1 cellular context compared by ENCODE assay signal in genomic region chr5:56025303-56025885, GRCh38.
TF ChIP-seq lines count a peak whose summit lies in the region.

No MANE protein-coding gene starts in this region.

TF ChIP-seq in HepG2, 621 proteins besides CTCF, POLR2A, EP300 and RAD21 (continued from another document and continues in another):
- TF ChIP-seq, protein P1, sequence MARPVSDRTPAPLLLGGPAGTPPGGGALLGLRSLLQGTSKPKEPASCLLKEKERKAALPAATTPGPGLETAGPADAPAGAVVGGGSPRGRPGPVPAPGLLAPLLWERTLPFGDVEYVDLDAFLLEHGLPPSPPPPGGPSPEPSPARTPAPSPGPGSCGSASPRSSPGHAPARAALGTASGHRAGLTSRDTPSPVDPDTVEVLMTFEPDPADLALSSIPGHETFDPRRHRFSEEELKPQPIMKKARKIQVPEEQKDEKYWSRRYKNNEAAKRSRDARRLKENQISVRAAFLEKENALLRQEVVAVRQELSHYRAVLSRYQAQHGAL (CRISPR knock-in tag; IDR thresholded peaks at IDR 0.05; ENCODE audit: not compliant biosample characterization) = no peak
- no peak for TF ChIP-seq ZNF646 (CRISPR knock-in tag; IDR thresholded peaks at IDR 0.05)
- TF ChIP-seq RFXANK (CRISPR knock-in tag; IDR thresholded peaks at IDR 0.05) = no peak
- TF ChIP-seq, protein P2, sequence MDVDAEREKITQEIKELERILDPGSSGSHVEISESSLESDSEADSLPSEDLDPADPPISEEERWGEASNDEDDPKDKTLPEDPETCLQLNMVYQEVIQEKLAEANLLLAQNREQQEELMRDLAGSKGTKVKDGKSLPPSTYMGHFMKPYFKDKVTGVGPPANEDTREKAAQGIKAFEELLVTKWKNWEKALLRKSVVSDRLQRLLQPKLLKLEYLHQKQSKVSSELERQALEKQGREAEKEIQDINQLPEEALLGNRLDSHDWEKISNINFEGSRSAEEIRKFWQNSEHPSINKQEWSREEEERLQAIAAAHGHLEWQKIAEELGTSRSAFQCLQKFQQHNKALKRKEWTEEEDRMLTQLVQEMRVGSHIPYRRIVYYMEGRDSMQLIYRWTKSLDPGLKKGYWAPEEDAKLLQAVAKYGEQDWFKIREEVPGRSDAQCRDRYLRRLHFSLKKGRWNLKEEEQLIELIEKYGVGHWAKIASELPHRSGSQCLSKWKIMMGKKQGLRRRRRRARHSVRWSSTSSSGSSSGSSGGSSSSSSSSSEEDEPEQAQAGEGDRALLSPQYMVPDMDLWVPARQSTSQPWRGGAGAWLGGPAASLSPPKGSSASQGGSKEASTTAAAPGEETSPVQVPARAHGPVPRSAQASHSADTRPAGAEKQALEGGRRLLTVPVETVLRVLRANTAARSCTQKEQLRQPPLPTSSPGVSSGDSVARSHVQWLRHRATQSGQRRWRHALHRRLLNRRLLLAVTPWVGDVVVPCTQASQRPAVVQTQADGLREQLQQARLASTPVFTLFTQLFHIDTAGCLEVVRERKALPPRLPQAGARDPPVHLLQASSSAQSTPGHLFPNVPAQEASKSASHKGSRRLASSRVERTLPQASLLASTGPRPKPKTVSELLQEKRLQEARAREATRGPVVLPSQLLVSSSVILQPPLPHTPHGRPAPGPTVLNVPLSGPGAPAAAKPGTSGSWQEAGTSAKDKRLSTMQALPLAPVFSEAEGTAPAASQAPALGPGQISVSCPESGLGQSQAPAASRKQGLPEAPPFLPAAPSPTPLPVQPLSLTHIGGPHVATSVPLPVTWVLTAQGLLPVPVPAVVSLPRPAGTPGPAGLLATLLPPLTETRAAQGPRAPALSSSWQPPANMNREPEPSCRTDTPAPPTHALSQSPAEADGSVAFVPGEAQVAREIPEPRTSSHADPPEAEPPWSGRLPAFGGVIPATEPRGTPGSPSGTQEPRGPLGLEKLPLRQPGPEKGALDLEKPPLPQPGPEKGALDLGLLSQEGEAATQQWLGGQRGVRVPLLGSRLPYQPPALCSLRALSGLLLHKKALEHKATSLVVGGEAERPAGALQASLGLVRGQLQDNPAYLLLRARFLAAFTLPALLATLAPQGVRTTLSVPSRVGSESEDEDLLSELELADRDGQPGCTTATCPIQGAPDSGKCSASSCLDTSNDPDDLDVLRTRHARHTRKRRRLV (CRISPR knock-in tag; IDR thresholded peaks at IDR 0.05) = no peak
- TF ChIP-seq SAP130 (CRISPR knock-in tag; IDR thresholded peaks at IDR 0.05; ENCODE audit: low read depth) = peak; percentile 72
- TF ChIP-seq ARHGAP35 (CRISPR knock-in tag; IDR thresholded peaks at IDR 0.05; ENCODE audit: borderline replicate concordance) = no peak
- no peak for TF ChIP-seq JARID2 (CRISPR knock-in tag; IDR thresholded peaks at IDR 0.05; ENCODE audit: insufficient replicate concordance)
- no peak for TF ChIP-seq KDM2A (CRISPR knock-in tag; IDR thresholded peaks at IDR 0.05; ENCODE audit: borderline replicate concordance, low read depth)
- no peak for TF ChIP-seq EED (CRISPR knock-in tag; IDR thresholded peaks at IDR 0.05)
- peak; percentile 22; the same call in 1 of the 2 replicates for TF ChIP-seq STAG1 (CRISPR knock-in tag; IDR thresholded peaks at IDR 0.05)
- TF ChIP-seq ZSCAN31 (CRISPR knock-in tag; IDR thresholded peaks at IDR 0.05; ENCODE audit: low read depth) = no peak
- no peak for TF ChIP-seq ZNF354B (CRISPR knock-in tag; IDR thresholded peaks at IDR 0.05)
- TF ChIP-seq SALL1 (CRISPR knock-in tag; IDR thresholded peaks at IDR 0.05) = peak; percentile 74
- no peak for TF ChIP-seq ZNF24 (IDR thresholded peaks at IDR 0.05)
- TF ChIP-seq THYN1 (CRISPR knock-in tag; IDR thresholded peaks at IDR 0.05; ENCODE audit: borderline replicate concordance, low read depth) = no peak
- no peak for TF ChIP-seq HHEX (CRISPR knock-in tag; IDR thresholded peaks at IDR 0.05)
- TF ChIP-seq, protein P3, sequence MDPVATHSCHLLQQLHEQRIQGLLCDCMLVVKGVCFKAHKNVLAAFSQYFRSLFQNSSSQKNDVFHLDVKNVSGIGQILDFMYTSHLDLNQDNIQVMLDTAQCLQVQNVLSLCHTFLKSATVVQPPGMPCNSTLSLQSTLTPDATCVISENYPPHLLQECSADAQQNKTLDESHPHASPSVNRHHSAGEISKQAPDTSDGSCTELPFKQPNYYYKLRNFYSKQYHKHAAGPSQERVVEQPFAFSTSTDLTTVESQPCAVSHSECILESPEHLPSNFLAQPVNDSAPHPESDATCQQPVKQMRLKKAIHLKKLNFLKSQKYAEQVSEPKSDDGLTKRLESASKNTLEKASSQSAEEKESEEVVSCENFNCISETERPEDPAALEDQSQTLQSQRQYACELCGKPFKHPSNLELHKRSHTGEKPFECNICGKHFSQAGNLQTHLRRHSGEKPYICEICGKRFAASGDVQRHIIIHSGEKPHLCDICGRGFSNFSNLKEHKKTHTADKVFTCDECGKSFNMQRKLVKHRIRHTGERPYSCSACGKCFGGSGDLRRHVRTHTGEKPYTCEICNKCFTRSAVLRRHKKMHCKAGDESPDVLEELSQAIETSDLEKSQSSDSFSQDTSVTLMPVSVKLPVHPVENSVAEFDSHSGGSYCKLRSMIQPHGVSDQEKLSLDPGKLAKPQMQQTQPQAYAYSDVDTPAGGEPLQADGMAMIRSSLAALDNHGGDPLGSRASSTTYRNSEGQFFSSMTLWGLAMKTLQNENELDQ (CRISPR knock-in tag; IDR thresholded peaks at IDR 0.05; ENCODE audit: borderline replicate concordance) = no peak
- peak; percentile 77 for TF ChIP-seq ELF3 (CRISPR knock-in tag; IDR thresholded peaks at IDR 0.05)
- TF ChIP-seq RFX3 (CRISPR knock-in tag; IDR thresholded peaks at IDR 0.05) = no peak
- no peak for TF ChIP-seq ZFP91 (CRISPR knock-in tag; IDR thresholded peaks at IDR 0.05; ENCODE audit: borderline replicate concordance)
- no peak for TF ChIP-seq ONECUT2 (CRISPR knock-in tag; IDR thresholded peaks at IDR 0.05)
- no peak for TF ChIP-seq ZNF205 (CRISPR knock-in tag; IDR thresholded peaks at IDR 0.05)
- TF ChIP-seq, protein P4, sequence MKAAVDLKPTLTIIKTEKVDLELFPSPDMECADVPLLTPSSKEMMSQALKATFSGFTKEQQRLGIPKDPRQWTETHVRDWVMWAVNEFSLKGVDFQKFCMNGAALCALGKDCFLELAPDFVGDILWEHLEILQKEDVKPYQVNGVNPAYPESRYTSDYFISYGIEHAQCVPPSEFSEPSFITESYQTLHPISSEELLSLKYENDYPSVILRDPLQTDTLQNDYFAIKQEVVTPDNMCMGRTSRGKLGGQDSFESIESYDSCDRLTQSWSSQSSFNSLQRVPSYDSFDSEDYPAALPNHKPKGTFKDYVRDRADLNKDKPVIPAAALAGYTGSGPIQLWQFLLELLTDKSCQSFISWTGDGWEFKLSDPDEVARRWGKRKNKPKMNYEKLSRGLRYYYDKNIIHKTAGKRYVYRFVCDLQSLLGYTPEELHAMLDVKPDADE (CRISPR knock-in tag; IDR thresholded peaks at IDR 0.05) = no peak
- TF ChIP-seq ZNF382 (CRISPR knock-in tag; IDR thresholded peaks at IDR 0.05; ENCODE audit: borderline replicate concordance) = no peak
- TF ChIP-seq TGIF2 (CRISPR knock-in tag; IDR thresholded peaks at IDR 0.05) = no peak
- TF ChIP-seq GPBP1L1 (CRISPR knock-in tag; IDR thresholded peaks at IDR 0.05) = no peak
- no peak for TF ChIP-seq ZIK1 (CRISPR knock-in tag; IDR thresholded peaks at IDR 0.05; ENCODE audit: borderline replicate concordance, low read depth)
- TF ChIP-seq, protein P5, sequence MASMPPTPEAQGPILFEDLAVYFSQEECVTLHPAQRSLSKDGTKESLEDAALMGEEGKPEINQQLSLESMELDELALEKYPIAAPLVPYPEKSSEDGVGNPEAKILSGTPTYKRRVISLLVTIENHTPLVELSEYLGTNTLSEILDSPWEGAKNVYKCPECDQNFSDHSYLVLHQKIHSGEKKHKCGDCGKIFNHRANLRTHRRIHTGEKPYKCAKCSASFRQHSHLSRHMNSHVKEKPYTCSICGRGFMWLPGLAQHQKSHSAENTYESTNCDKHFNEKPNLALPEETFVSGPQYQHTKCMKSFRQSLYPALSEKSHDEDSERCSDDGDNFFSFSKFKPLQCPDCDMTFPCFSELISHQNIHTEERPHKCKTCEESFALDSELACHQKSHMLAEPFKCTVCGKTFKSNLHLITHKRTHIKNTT (CRISPR knock-in tag; IDR thresholded peaks at IDR 0.05) = no peak
- no peak; the same call in 1 of the 2 replicates for TF ChIP-seq ZNF232 (CRISPR knock-in tag; IDR thresholded peaks at IDR 0.05; ENCODE audit: borderline replicate concordance)
- TF ChIP-seq, protein P6, sequence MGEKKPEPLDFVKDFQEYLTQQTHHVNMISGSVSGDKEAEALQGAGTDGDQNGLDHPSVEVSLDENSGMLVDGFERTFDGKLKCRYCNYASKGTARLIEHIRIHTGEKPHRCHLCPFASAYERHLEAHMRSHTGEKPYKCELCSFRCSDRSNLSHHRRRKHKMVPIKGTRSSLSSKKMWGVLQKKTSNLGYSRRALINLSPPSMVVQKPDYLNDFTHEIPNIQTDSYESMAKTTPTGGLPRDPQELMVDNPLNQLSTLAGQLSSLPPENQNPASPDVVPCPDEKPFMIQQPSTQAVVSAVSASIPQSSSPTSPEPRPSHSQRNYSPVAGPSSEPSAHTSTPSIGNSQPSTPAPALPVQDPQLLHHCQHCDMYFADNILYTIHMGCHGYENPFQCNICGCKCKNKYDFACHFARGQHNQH (CRISPR knock-in tag; IDR thresholded peaks at IDR 0.05) = peak; percentile 67; the same call in 1 of the 2 replicates
- no peak for TF ChIP-seq ZFAT (CRISPR knock-in tag; conservative IDR thresholded peaks at IDR 0.05)
- TF ChIP-seq TERF1 (CRISPR knock-in tag; IDR thresholded peaks at IDR 0.05) = no peak
- TF ChIP-seq EHMT2 (IDR thresholded peaks at IDR 0.05; ENCODE audit: borderline replicate concordance, low read depth, low read length) = no peak; the same call in 1 of the 2 replicates
- TF ChIP-seq ZNF160 (CRISPR knock-in tag; IDR thresholded peaks at IDR 0.05) = no peak
